In the genomic region with DNA sequence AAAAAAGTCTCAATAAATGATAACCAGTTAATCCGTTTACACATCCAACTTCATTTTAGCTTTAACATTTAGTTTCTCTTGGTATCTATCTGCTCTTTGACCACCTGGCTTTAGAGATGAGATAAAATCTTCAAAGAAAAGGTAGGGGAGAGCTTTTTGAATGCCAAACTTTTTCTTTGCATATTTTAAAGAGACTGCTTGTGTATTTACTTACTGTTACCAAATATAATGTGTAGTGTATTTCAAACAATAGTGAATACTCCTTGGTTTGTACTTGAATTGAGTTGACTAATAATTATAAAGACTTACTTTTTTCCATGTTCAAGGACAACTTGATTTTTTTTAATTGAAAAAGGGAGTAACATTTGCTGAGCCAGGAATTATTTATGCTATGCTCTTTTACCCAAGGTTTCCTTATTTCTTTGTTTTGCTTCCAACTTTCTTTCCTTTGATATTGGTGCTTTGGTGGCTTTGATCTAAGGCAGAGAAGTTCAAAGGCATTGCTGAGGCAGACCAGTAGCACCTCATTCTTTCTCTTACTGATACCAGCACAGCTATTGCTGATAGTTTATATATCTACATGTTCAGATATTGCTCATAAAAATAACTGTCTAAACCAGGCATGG, we compare ENCODE assay signal across 1 cellular context.
TF ChIP-seq lines count a peak whose summit lies in the region.

No MANE protein-coding gene starts in this region.

TF ChIP-seq in endothelial cell of umbilical vein, 7 proteins besides CTCF, POLR2A, EP300 and RAD21:
- TF ChIP-seq, protein P1, sequence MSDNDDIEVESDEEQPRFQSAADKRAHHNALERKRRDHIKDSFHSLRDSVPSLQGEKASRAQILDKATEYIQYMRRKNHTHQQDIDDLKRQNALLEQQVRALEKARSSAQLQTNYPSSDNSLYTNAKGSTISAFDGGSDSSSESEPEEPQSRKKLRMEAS (IDR thresholded peaks at IDR 0.05; ENCODE audit: insufficient read depth, insufficient read length), result no peak
- TF ChIP-seq FOS (IDR thresholded peaks at IDR 0.05; ENCODE audit: borderline replicate concordance, insufficient read depth, low read length), result no peak
- no peak for TF ChIP-seq GATA2 (IDR thresholded peaks at IDR 0.05; ENCODE audit: insufficient read depth, insufficient read length, low read depth, low read length)
- TF ChIP-seq MYC (IDR thresholded peaks at IDR 0.05; ENCODE audit: low read depth, low read length), result no peak
- no peak for TF ChIP-seq POLR2AphosphoS5 (IDR thresholded peaks at IDR 0.05; ENCODE audit: insufficient read depth, low read depth, low read length)
- no peak for TF ChIP-seq JUN (IDR thresholded peaks at IDR 0.05; ENCODE audit: borderline replicate concordance, insufficient read depth, insufficient read length, low read depth)
- TF ChIP-seq EZH2 (IDR thresholded peaks at IDR 0.05; ENCODE audit: borderline replicate concordance, low read depth, low read length, severe bottlenecking), result no peak
